ENCODE assay signal across 9 cellular contexts in genomic region chr12:1800646-1801284, GRCh38. TPM values are rescaled to one million over a fixed set of nuclear protein-coding genes. Genes with fewer than 3 reads are reported as not detected.
DNase-seq lines count a peak whose midpoint lies in the region; ATAC-seq and TF ChIP-seq lines count a peak whose summit lies in the region.
"Had no signal": no experiment of that assay in that cellular context is flagged by ENCODE, and none has a peak within 500 bp of the region (broad histone marks: within the 10 kb centered on the region; RNA-seq: fewer than 3 reads in every experiment).

No MANE protein-coding gene starts in this region.

- H3K27ac ChIP-seq in WERI-Rb-1: no peak overlapping the region

- ATAC-seq in HG02885 (IDR thresholded peaks at IDR 0.05; ENCODE audit: poor library complexity, unreplicated experiment) (peak; percentile 38), memory B cell (ENCODE audit: low read depth) (peak; percentile 28)

- peak overlapping the region; percentile 37 for H3K4me3 Mint-ChIP-seq in memory B cell

- H3K27me3 Mint-ChIP-seq in memory B cell: no peaks in the 10 kb centered on the region

- H3K36me3 Mint-ChIP-seq in memory B cell: no peaks in the 10 kb centered on the region

- H3K4me3 ChIP-seq in WERI-Rb-1 (ENCODE audit: low read depth, low read length): no peak overlapping the region
- H3K4me3 ChIP-seq: dorsolateral prefrontal cortex had no signal

- H3K36me3 ChIP-seq in WERI-Rb-1: no peaks in the 10 kb centered on the region

- no peaks in the 10 kb centered on the region for H3K27me3 ChIP-seq in WERI-Rb-1 (ENCODE audit: insufficient read depth, low read depth, severe bottlenecking)
- H3K27me3 ChIP-seq: dorsolateral prefrontal cortex had no signal

- peaks cover 20% of the 10 kb centered on the region for H3K4me1 Mint-ChIP-seq in memory B cell

- H3K9me3 Mint-ChIP-seq in memory B cell: peaks cover 1% of the 10 kb centered on the region

- H3K27ac Mint-ChIP-seq in memory B cell: no peak overlapping the region

- TF ChIP-seq CTCF in WERI-Rb-1 (IDR thresholded peaks at IDR 0.05; ENCODE audit: low read depth, low read length): peak; percentile 85

- DNase-seq in ELR (ENCODE audit: low read depth) (peak; percentile 40), WERI-Rb-1 (peak; percentile 71), memory B cell (ENCODE audit: low spot score in 2 of 2) (peak; percentile 47 to 58), A172 (ENCODE audit: low spot score) (no peak), DMS153 (lab: John Stamatoyannopoulos, UW) (no peak), NOMO-1 treated with DMSO at 0.1 percent for 48 hours (lab: John Stamatoyannopoulos, UW; ENCODE audit: unreplicated experiment) (no peak), DMS153 treated with DMSO at 0.1 percent for 48 hours (lab: John Stamatoyannopoulos, UW; ENCODE audit: unreplicated experiment) (no peak)

- no peaks in the 10 kb centered on the region for H3K9me3 ChIP-seq in WERI-Rb-1 (ENCODE audit: severe bottlenecking)

RNA-seq across cellular contexts. Expression of gene LRTM2, which starts 19.6 kb away (rescaled TPM):
- total RNA-seq in A172 (2014; rRNA removed; shearing (Covaris generic)): not detected in 2 replicates

Comparison
In these comparisons a context has a peak if more than half of its experiments do, and no peak if none do; other contexts are left out.
1. DNase-seq: peak in ELR (single experiment), WERI-Rb-1 (single experiment) and memory B cell (2 of 2); none in A172 (single experiment), DMS153 (single experiment), NOMO-1 treated with DMSO at 0.1 percent for 48 hours (single experiment) and DMS153 treated with DMSO at 0.1 percent for 48 hours (single experiment).